In genomic region chr4:41380758-41381157, GRCh38 we compare ENCODE assay signal across 26 cellular contexts.
"Had no signal": no experiment of that assay in that cellular context is flagged by ENCODE, and none has a peak within 500 bp of the region (broad histone marks: within the 10 kb centered on the region; RNA-seq: fewer than 3 reads in every experiment).

No MANE protein-coding gene starts in this region.

- H3K27ac ChIP-seq: body of pancreas, KMS-11, Peyer's patch had no signal

- H3K36me3 Mint-ChIP-seq: activated CD8-positive, alpha-beta memory T cell treated with anti-CD3 and anti-CD28 coated beads, Interleukin-2, amount 10 ng/mL, durations not matched to agents 7 days and 5 days; activated naive CD4-positive, alpha-beta T cell treated with anti-CD3 and anti-CD28 coated beads, Interleukin-2, amount 50 U/mL, for 24 hours had no signal

- DNase-seq: activated B cell treated with CpG ODN at 0.5 μM for 24 hours; activated CD4-positive, alpha-beta T cell treated with anti-CD3 and anti-CD28 coated beads for 1 hour; activated CD4-positive, alpha-beta T cell treated with anti-CD3 and anti-CD28 coated beads, Interleukin-2, amount 50 U/mL, for 48 hours; activated CD8-positive, alpha-beta memory T cell treated with anti-CD3 and anti-CD28 coated beads, Interleukin-2, amount 10 ng/mL, durations not matched to agents 7 days and 5 days; activated effector memory CD4-positive, alpha-beta T cell treated with Interleukin-2 at 50 U/mL for 16 hours; activated naive CD4-positive, alpha-beta T cell; activated T-cell treated with anti-CD3 and anti-CD28 coated beads, Interleukin-2, amount 50 U/mL, for 24 hours; amniotic stem cell; body of pancreas; MG63; MV-4-11; NCI-H1092 treated with DMSO at 0.1 percent for 48 hours; NCI-H1417 treated with DMSO at 0.1 percent for 48 hours; NCI-H1694; NCI-H2029; NCI-H524; Peyer's patch; SHP77 treated with DMSO at 0.1 percent for 48 hours; T-helper 17 cell; T-helper 9 cell had no signal

- H3K9me3 Mint-ChIP-seq: activated CD4-positive, alpha-beta T cell treated with anti-CD3 and anti-CD28 coated beads, Interleukin-2, amount 10 ng/mL, durations not matched to agents 24 days and 14 days; activated T-helper 1 cell treated with anti-CD3 and anti-CD28 coated beads, Interleukin-12 subunit alpha, Interleukin-12 subunit beta, Interleukin-2, Interleukin-4 antibody, amounts not matched to agents 30 ng/mL and 10 ng/mL and 1 ng/mL, durations not matched to agents 14 hours and 24 hours and 36 hours had no signal

- H3K27me3 Mint-ChIP-seq: activated B cell treated with CpG ODN at 0.5 μM for 24 hours; activated CD4-positive, alpha-beta T cell treated with anti-CD3 and anti-CD28 coated beads, Interleukin-2, amount 10 ng/mL, durations not matched to agents 24 days and 14 days; activated CD8-positive, alpha-beta memory T cell treated with anti-CD3 and anti-CD28 coated beads, Interleukin-2, amount 10 ng/mL, durations not matched to agents 7 days and 5 days; activated naive CD4-positive, alpha-beta T cell treated with anti-CD3 and anti-CD28 coated beads, Interleukin-2, amount 50 U/mL, for 24 hours; activated T-cell treated with anti-CD3 and anti-CD28 coated beads, Interleukin-2, amount 50 U/mL, for 24 hours; T-helper 17 cell had no signal

- H3K4me3 Mint-ChIP-seq: activated B cell treated with CpG ODN at 0.5 μM for 24 hours; activated CD4-positive, alpha-beta T cell treated with anti-CD3 and anti-CD28 coated beads, Interleukin-2, amount 10 ng/mL, durations not matched to agents 24 days and 14 days; activated CD8-positive, alpha-beta memory T cell treated with anti-CD3 and anti-CD28 coated beads, Interleukin-2, amount 10 ng/mL, durations not matched to agents 7 days and 5 days; activated naive CD4-positive, alpha-beta T cell treated with anti-CD3 and anti-CD28 coated beads, Interleukin-2, amount 50 U/mL, for 24 hours; activated T-cell treated with anti-CD3 and anti-CD28 coated beads, Interleukin-2, amount 50 U/mL, for 24 hours; activated T-helper 1 cell treated with anti-CD3 and anti-CD28 coated beads, Interleukin-12 subunit alpha, Interleukin-12 subunit beta, Interleukin-2, Interleukin-4 antibody, amounts not matched to agents 30 ng/mL and 10 ng/mL and 1 ng/mL, durations not matched to agents 14 hours and 24 hours and 36 hours; T-helper 17 cell had no signal

- H3K27ac Mint-ChIP-seq: activated B cell treated with CpG ODN at 0.5 μM for 24 hours; activated CD4-positive, alpha-beta T cell treated with anti-CD3 and anti-CD28 coated beads, Interleukin-2, amount 10 ng/mL, durations not matched to agents 24 days and 14 days; activated CD8-positive, alpha-beta memory T cell treated with anti-CD3 and anti-CD28 coated beads, Interleukin-2, amount 10 ng/mL, durations not matched to agents 7 days and 5 days; activated naive CD4-positive, alpha-beta T cell treated with anti-CD3 and anti-CD28 coated beads, Interleukin-2, amount 50 U/mL, for 24 hours; activated T-cell treated with anti-CD3 and anti-CD28 coated beads, Interleukin-2, amount 50 U/mL, for 24 hours; activated T-helper 1 cell treated with anti-CD3 and anti-CD28 coated beads, Interleukin-12 subunit alpha, Interleukin-12 subunit beta, Interleukin-2, Interleukin-4 antibody, amounts not matched to agents 30 ng/mL and 10 ng/mL and 1 ng/mL, durations not matched to agents 14 hours and 24 hours and 36 hours; T-helper 17 cell had no signal

- H3K4me1 Mint-ChIP-seq: activated B cell treated with CpG ODN at 0.5 μM for 24 hours; activated CD4-positive, alpha-beta T cell treated with anti-CD3 and anti-CD28 coated beads, Interleukin-2, amount 10 ng/mL, durations not matched to agents 24 days and 14 days; activated CD8-positive, alpha-beta memory T cell treated with anti-CD3 and anti-CD28 coated beads, Interleukin-2, amount 10 ng/mL, durations not matched to agents 7 days and 5 days; activated naive CD4-positive, alpha-beta T cell treated with anti-CD3 and anti-CD28 coated beads, Interleukin-2, amount 50 U/mL, for 24 hours; T-helper 17 cell had no signal

- FAIRE-seq: bronchial epithelial cell, TTC549 had no signal
